In genomic region chr2:120552800-120553471, GRCh38 we compare ENCODE assay signal across 1 cellular context.
TF ChIP-seq lines count a peak whose summit lies in the region.

No MANE protein-coding gene starts in this region.

TF ChIP-seq in GM12878, 131 proteins besides CTCF, POLR2A, EP300 and RAD21 (continued from another document):
- no peak for TF ChIP-seq ZBTB11 (CRISPR knock-in tag; IDR thresholded peaks at IDR 0.05)
- no peak for TF ChIP-seq MXI1 (IDR thresholded peaks at IDR 0.05; ENCODE audit: low read depth, low read length)
- TF ChIP-seq PRDM15 (CRISPR knock-in tag; IDR thresholded peaks at IDR 0.05), result no peak
- TF ChIP-seq ZNF622 (IDR thresholded peaks at IDR 0.05), result no peak
- no peak for TF ChIP-seq SIN3A (IDR thresholded peaks at IDR 0.05; ENCODE audit: low read depth, low read length)
- no peak for TF ChIP-seq CREM (IDR thresholded peaks at IDR 0.05; ENCODE audit: low read depth)
- no peak for TF ChIP-seq ZNF274 (IDR thresholded peaks at IDR 0.05; ENCODE audit: insufficient read depth, insufficient read length)
- no peak for TF ChIP-seq TCF7 (IDR thresholded peaks at IDR 0.05; ENCODE audit: borderline replicate concordance)
- TF ChIP-seq BMI1 (IDR thresholded peaks at IDR 0.05; ENCODE audit: borderline replicate concordance), result no peak
- TF ChIP-seq RELA (IDR thresholded peaks at IDR 0.05; ENCODE audit: borderline replicate concordance, partially characterized antibody), result no peak
